Comparison of ENCODE assay signal across 2 cellular contexts in the genomic region with DNA sequence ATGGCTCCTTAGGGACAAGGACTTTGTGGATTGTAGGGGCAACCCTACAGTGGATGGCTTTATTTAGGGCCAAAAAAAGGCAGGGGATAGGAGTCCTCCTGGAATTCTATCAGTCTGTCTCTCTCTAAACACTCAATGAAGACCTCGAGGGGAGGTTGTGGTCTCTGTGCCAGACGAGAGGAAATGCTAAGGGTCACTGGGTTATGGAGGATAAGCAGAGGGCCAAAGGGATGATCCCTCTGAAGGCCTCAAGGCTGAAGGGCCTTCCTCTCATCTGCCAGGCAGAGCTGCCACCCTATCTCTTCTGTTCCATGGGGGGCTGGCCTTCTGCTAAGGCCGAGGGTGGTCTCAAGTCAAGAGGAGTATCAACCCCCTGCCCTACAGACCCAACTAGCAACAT.
TF ChIP-seq lines count a peak whose summit lies in the region.

No MANE protein-coding gene starts in this region.

TF ChIP-seq in HCT116, 20 proteins besides CTCF, POLR2A, EP300 and RAD21 (continued from another document):
- TF ChIP-seq, protein P1, sequence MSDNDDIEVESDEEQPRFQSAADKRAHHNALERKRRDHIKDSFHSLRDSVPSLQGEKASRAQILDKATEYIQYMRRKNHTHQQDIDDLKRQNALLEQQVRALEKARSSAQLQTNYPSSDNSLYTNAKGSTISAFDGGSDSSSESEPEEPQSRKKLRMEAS (IDR thresholded peaks at IDR 0.05), result no peak
- TF ChIP-seq CEBPB (IDR thresholded peaks at IDR 0.05; ENCODE audit: low read depth) (no peak), CBX3 (IDR thresholded peaks at IDR 0.05; ENCODE audit: low read depth) (no peak), EGR1 (IDR thresholded peaks at IDR 0.05; ENCODE audit: low read depth) (no peak), ELF1 (IDR thresholded peaks at IDR 0.05; ENCODE audit: borderline replicate concordance, low read depth) (no peak), FOSL1 (IDR thresholded peaks at IDR 0.05; ENCODE audit: low read depth) (no peak), TCF7L2 (IDR thresholded peaks at IDR 0.05; ENCODE audit: borderline replicate concordance, extremely low read depth, insufficient read depth, insufficient read length) (no peak), ZNF274 (IDR thresholded peaks at IDR 0.05; ENCODE audit: low read depth, low read length) (no peak)
- TF ChIP-seq, protein P2, sequence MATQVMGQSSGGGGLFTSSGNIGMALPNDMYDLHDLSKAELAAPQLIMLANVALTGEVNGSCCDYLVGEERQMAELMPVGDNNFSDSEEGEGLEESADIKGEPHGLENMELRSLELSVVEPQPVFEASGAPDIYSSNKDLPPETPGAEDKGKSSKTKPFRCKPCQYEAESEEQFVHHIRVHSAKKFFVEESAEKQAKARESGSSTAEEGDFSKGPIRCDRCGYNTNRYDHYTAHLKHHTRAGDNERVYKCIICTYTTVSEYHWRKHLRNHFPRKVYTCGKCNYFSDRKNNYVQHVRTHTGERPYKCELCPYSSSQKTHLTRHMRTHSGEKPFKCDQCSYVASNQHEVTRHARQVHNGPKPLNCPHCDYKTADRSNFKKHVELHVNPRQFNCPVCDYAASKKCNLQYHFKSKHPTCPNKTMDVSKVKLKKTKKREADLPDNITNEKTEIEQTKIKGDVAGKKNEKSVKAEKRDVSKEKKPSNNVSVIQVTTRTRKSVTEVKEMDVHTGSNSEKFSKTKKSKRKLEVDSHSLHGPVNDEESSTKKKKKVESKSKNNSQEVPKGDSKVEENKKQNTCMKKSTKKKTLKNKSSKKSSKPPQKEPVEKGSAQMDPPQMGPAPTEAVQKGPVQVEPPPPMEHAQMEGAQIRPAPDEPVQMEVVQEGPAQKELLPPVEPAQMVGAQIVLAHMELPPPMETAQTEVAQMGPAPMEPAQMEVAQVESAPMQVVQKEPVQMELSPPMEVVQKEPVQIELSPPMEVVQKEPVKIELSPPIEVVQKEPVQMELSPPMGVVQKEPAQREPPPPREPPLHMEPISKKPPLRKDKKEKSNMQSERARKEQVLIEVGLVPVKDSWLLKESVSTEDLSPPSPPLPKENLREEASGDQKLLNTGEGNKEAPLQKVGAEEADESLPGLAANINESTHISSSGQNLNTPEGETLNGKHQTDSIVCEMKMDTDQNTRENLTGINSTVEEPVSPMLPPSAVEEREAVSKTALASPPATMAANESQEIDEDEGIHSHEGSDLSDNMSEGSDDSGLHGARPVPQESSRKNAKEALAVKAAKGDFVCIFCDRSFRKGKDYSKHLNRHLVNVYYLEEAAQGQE (IDR thresholded peaks at IDR 0.05; ENCODE audit: low read depth), result no peak
- TF ChIP-seq, protein P3, sequence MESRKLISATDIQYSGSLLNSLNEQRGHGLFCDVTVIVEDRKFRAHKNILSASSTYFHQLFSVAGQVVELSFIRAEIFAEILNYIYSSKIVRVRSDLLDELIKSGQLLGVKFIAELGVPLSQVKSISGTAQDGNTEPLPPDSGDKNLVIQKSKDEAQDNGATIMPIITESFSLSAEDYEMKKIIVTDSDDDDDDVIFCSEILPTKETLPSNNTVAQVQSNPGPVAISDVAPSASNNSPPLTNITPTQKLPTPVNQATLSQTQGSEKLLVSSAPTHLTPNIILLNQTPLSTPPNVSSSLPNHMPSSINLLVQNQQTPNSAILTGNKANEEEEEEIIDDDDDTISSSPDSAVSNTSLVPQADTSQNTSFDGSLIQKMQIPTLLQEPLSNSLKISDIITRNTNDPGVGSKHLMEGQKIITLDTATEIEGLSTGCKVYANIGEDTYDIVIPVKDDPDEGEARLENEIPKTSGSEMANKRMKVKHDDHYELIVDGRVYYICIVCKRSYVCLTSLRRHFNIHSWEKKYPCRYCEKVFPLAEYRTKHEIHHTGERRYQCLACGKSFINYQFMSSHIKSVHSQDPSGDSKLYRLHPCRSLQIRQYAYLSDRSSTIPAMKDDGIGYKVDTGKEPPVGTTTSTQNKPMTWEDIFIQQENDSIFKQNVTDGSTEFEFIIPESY (IDR thresholded peaks at IDR 0.05; ENCODE audit: extremely low read depth, insufficient replicate concordance, low read length), result no peak

TF ChIP-seq in HEK293T, 16 proteins besides CTCF, POLR2A, EP300 and RAD21:
- TF ChIP-seq, protein P4, sequence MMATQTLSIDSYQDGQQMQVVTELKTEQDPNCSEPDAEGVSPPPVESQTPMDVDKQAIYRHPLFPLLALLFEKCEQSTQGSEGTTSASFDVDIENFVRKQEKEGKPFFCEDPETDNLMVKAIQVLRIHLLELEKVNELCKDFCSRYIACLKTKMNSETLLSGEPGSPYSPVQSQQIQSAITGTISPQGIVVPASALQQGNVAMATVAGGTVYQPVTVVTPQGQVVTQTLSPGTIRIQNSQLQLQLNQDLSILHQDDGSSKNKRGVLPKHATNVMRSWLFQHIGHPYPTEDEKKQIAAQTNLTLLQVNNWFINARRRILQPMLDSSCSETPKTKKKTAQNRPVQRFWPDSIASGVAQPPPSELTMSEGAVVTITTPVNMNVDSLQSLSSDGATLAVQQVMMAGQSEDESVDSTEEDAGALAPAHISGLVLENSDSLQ (IDR thresholded peaks at IDR 0.05), result no peak
- no peak for TF ChIP-seq L3MBTL2 (conservative IDR thresholded peaks at IDR 0.05)
- TF ChIP-seq CTBP1 (IDR thresholded peaks at IDR 0.05; ENCODE audit: borderline replicate concordance), result no peak
- TF ChIP-seq NFRKB (IDR thresholded peaks at IDR 0.05), result no peak
- TF ChIP-seq ZNF384 (IDR thresholded peaks at IDR 0.05), result no peak
- TF ChIP-seq HDGF (IDR thresholded peaks at IDR 0.05; ENCODE audit: borderline replicate concordance), result no peak
- TF ChIP-seq FOXA1 (IDR thresholded peaks at IDR 0.05), result no peak
- no peak for TF ChIP-seq SUZ12 (IDR thresholded peaks at IDR 0.05)
- no peak for TF ChIP-seq ARNT (IDR thresholded peaks at IDR 0.05)
- TF ChIP-seq ELF4 (IDR thresholded peaks at IDR 0.05), result no peak
- TF ChIP-seq BHLHE40 (IDR thresholded peaks at IDR 0.05; ENCODE audit: borderline replicate concordance), result no peak
- TF ChIP-seq FOXM1 (IDR thresholded peaks at IDR 0.05; ENCODE audit: borderline replicate concordance), result no peak
- no peak for TF ChIP-seq FOXK2 (IDR thresholded peaks at IDR 0.05)
- TF ChIP-seq LEF1 (IDR thresholded peaks at IDR 0.05; ENCODE audit: borderline replicate concordance), result no peak
- TF ChIP-seq TARDBP (IDR thresholded peaks at IDR 0.05), result no peak
- no peak for TF ChIP-seq SP1 (IDR thresholded peaks at IDR 0.05)
TF ChIP-seq in HEK293T: peak in this region for 0.
